Comparison of ENCODE assay signal across 26 cellular contexts in genomic region chr6:118860880-118861279, GRCh38.
"Had no signal": no experiment of that assay in that cellular context is flagged by ENCODE, and none has a peak within 500 bp of the region (broad histone marks: within the 10 kb centered on the region; RNA-seq: fewer than 3 reads in every experiment).

No MANE protein-coding gene starts in this region.

- H3K27ac ChIP-seq: brain microvascular endothelial cell, coronary artery, heart left ventricle, right atrium auricular region, tibial nerve, vagina had no signal

- H3K36me3 ChIP-seq: brain microvascular endothelial cell, right atrium auricular region, vagina had no signal

- H3K9me3 Mint-ChIP-seq: activated naive CD8-positive, alpha-beta T cell treated with anti-CD3 and anti-CD28 coated beads, Interleukin-2, amount 50 U/mL, for 24 hours had no signal

- H3K4me3 ChIP-seq: coronary artery, heart left ventricle, lung, right atrium auricular region, tibial nerve, vagina had no signal

- FAIRE-seq: frontal cortex, small intestine had no signal

- H3K4me1 Mint-ChIP-seq: mesothelial cell of epicardium, nephron progenitor cell had no signal

- DNase-seq: activated CD4-positive, alpha-beta T cell treated with anti-CD3 and anti-CD28 coated beads, Interleukin-2, amount 10 ng/mL, durations not matched to agents 7 days and 5 days; activated CD8-positive, alpha-beta T cell treated with anti-CD3 and anti-CD28 coated beads, Interleukin-2, amount 10 ng/mL, durations not matched to agents 7 days and 5 days; activated effector memory CD4-positive, alpha-beta T cell treated with Interleukin-2 at 50 U/mL for 16 hours; activated naive CD4-positive, alpha-beta T cell treated with anti-CD3 and anti-CD28 coated beads, Interleukin-2, amount 10 ng/mL, durations not matched to agents 7 days and 5 days; activated naive CD8-positive, alpha-beta T cell treated with anti-CD3 and anti-CD28 coated beads, Interleukin-2, amount 50 U/mL, for 24 hours; activated T-cell treated with anti-CD3 and anti-CD28 coated beads, Interleukin-2, amount 50 U/mL, for 24 hours; anterior cingulate cortex; brain microvascular endothelial cell; nephron progenitor cell; occipital lobe; small intestine; stimulated activated CD4-positive, alpha-beta T cell treated with anti-CD3 and anti-CD28 coated beads, Interleukin-15, amount 100 ng/mL, for 24 hours; stimulated activated CD4-positive, alpha-beta T cell treated with anti-CD3 and anti-CD28 coated beads, Interleukin-2, amount 100 ng/mL, for 48 hours; T-helper 1 cell; T-helper 9 cell had no signal

- H3K27me3 ChIP-seq: brain microvascular endothelial cell, heart left ventricle, right atrium auricular region, tibial nerve, vagina had no signal

- H3K4me3 Mint-ChIP-seq: activated CD4-positive, alpha-beta T cell treated with anti-CD3 and anti-CD28 coated beads, Interleukin-2, amount 10 ng/mL, durations not matched to agents 7 days and 5 days; activated CD8-positive, alpha-beta T cell treated with anti-CD3 and anti-CD28 coated beads, Interleukin-2, amount 10 ng/mL, durations not matched to agents 7 days and 5 days; activated naive CD4-positive, alpha-beta T cell treated with anti-CD3 and anti-CD28 coated beads, Interleukin-2, amount 10 ng/mL, durations not matched to agents 7 days and 5 days; activated naive CD8-positive, alpha-beta T cell treated with anti-CD3 and anti-CD28 coated beads, Interleukin-2, amount 50 U/mL, for 24 hours; activated T-cell treated with anti-CD3 and anti-CD28 coated beads, Interleukin-2, amount 50 U/mL, for 24 hours; mesothelial cell of epicardium; nephron progenitor cell; stimulated activated naive CD8-positive, alpha-beta T cell treated with anti-CD3 and anti-CD28 coated beads, Interleukin-15, Interleukin-2, amounts not matched to agents 100 ng/mL and 50 ng/mL, for 24 hours had no signal

- H3K27me3 Mint-ChIP-seq: activated CD4-positive, alpha-beta T cell treated with anti-CD3 and anti-CD28 coated beads, Interleukin-2, amount 10 ng/mL, durations not matched to agents 7 days and 5 days; activated naive CD4-positive, alpha-beta T cell treated with anti-CD3 and anti-CD28 coated beads, Interleukin-2, amount 10 ng/mL, durations not matched to agents 7 days and 5 days; activated naive CD8-positive, alpha-beta T cell treated with anti-CD3 and anti-CD28 coated beads, Interleukin-2, amount 50 U/mL, for 24 hours; activated T-cell treated with anti-CD3 and anti-CD28 coated beads, Interleukin-2, amount 50 U/mL, for 24 hours; progenitor cell of endocrine pancreas; stimulated activated naive CD8-positive, alpha-beta T cell treated with anti-CD3 and anti-CD28 coated beads, Interleukin-15, Interleukin-2, amounts not matched to agents 100 ng/mL and 50 ng/mL, for 24 hours had no signal

- H3K4me1 ChIP-seq: tibial nerve had no signal

- H3K27ac Mint-ChIP-seq: activated CD4-positive, alpha-beta T cell treated with anti-CD3 and anti-CD28 coated beads, Interleukin-2, amount 10 ng/mL, durations not matched to agents 7 days and 5 days; activated CD8-positive, alpha-beta T cell treated with anti-CD3 and anti-CD28 coated beads, Interleukin-2, amount 10 ng/mL, durations not matched to agents 7 days and 5 days; activated naive CD4-positive, alpha-beta T cell treated with anti-CD3 and anti-CD28 coated beads, Interleukin-2, amount 10 ng/mL, durations not matched to agents 7 days and 5 days; activated naive CD8-positive, alpha-beta T cell treated with anti-CD3 and anti-CD28 coated beads, Interleukin-2, amount 50 U/mL, for 24 hours; activated T-cell treated with anti-CD3 and anti-CD28 coated beads, Interleukin-2, amount 50 U/mL, for 24 hours; mesothelial cell of epicardium; nephron progenitor cell; progenitor cell of endocrine pancreas had no signal

- ATAC-seq: activated CD4-positive, CD25-positive, alpha-beta regulatory T cell treated with anti-CD3 and anti-CD28 coated beads, Interleukin-2, amount 50 U/mL, for 24 hours; activated CD8-positive, alpha-beta T cell treated with anti-CD3 and anti-CD28 coated beads, Interleukin-2, amount 10 ng/mL, durations not matched to agents 7 days and 5 days; activated naive CD8-positive, alpha-beta T cell treated with anti-CD3 and anti-CD28 coated beads, Interleukin-2, amount 50 U/mL, for 24 hours had no signal

- H3K9me3 ChIP-seq: right atrium auricular region, vagina had no signal
